In genomic region chr18:3177902-3178687, GRCh38 we compare ENCODE assay signal across 1 cellular context.
A peak's percentile ranks its signal among the peaks of the same experiment; 100 is the strongest.
TF ChIP-seq lines count a peak whose summit lies in the region.

No MANE protein-coding gene starts in this region.

TF ChIP-seq in GM12878, 131 proteins besides CTCF, POLR2A, EP300 and RAD21 (continued from another document and continues in another):
- TF ChIP-seq ZBTB4 (CRISPR knock-in tag; IDR thresholded peaks at IDR 0.05) = no peak
- no peak for TF ChIP-seq E2F4 (IDR thresholded peaks at IDR 0.05; ENCODE audit: low read depth, low read length)
- no peak for TF ChIP-seq HSF1 (IDR thresholded peaks at IDR 0.05; ENCODE audit: low read depth, low read length)
- no peak for TF ChIP-seq CEBPB (IDR thresholded peaks at IDR 0.05; ENCODE audit: borderline replicate concordance in 1 of 2, low read depth in 2 of 2, low read length in 2 of 2)
- TF ChIP-seq BCL11A (IDR thresholded peaks at IDR 0.05; ENCODE audit: low read depth, low read length) = peak; percentile 99
- peak; percentile 100 for TF ChIP-seq SPI1 (IDR thresholded peaks at IDR 0.05; ENCODE audit: borderline replicate concordance, insufficient read depth, low read depth, low read length)
- peak; percentile 23; the same call in 1 of the 2 replicates for TF ChIP-seq MTA3 (IDR thresholded peaks at IDR 0.05; ENCODE audit: borderline replicate concordance, low read length)
- peak; percentile 90 for TF ChIP-seq IRF4 (IDR thresholded peaks at IDR 0.05; ENCODE audit: low read depth, low read length)
- TF ChIP-seq CBFB (IDR thresholded peaks at IDR 0.05; ENCODE audit: low read depth) = peak; percentile 89; the same call in 1 of the 2 replicates
- TF ChIP-seq EGR1 (IDR thresholded peaks at IDR 0.05; ENCODE audit: borderline replicate concordance in 1 of 2, low read depth in 2 of 2, low read length in 2 of 2) = no peak
- TF ChIP-seq YBX1 (IDR thresholded peaks at IDR 0.05) = no peak; the same call in 1 of the 2 replicates
- 0 out of 2 replicates have a peak, but pooled peaks have one; percentile 52 for TF ChIP-seq ESRRA (IDR thresholded peaks at IDR 0.05; ENCODE audit: low read length)
- peak; percentile 81 for TF ChIP-seq ZNF687 (IDR thresholded peaks at IDR 0.05)
- TF ChIP-seq MEF2A (IDR thresholded peaks at IDR 0.05; ENCODE audit: insufficient read depth, low read depth, low read length) = peak; percentile 87
- TF ChIP-seq NFIC (IDR thresholded peaks at IDR 0.05; ENCODE audit: low read depth, low read length) = peak; percentile 98
- TF ChIP-seq SRF (IDR thresholded peaks at IDR 0.05; ENCODE audit: low read depth in 2 of 2, low read length in 2 of 2) = peak in 1 of 2 experiments; percentile 82; a peak in 2 of 4 replicates
- no peak for TF ChIP-seq ATF3 (IDR thresholded peaks at IDR 0.05; ENCODE audit: borderline replicate concordance, extremely low read depth, low read depth, low read length)
- TF ChIP-seq MTA2 (IDR thresholded peaks at IDR 0.05; ENCODE audit: low read depth) = peak; percentile 99
- TF ChIP-seq JUND (IDR thresholded peaks at IDR 0.05; ENCODE audit: low read depth, low read length) = no peak
- peak in 1 of 2 experiments; percentile 87; a peak in 2 of 4 replicates for TF ChIP-seq ETV6 (conservative IDR thresholded peaks at IDR 0.05 in 1 of 2, IDR thresholded peaks at IDR 0.05 in 1 of 2; ENCODE audit: borderline replicate concordance in 1 of 2, low read depth in 1 of 2)
- no peak for TF ChIP-seq ZZZ3 (IDR thresholded peaks at IDR 0.05; ENCODE audit: control insufficient read depth, insufficient read length, low read depth)
- TF ChIP-seq ZNF274 (IDR thresholded peaks at IDR 0.05; ENCODE audit: insufficient read depth, insufficient read length) = no peak
- no peak for TF ChIP-seq IRF3 (IDR thresholded peaks at IDR 0.05)
- TF ChIP-seq USF1 (IDR thresholded peaks at IDR 0.05; ENCODE audit: borderline replicate concordance, extremely low read length, insufficient read depth, low read depth, low read length) = no peak
- TF ChIP-seq HCFC1 (IDR thresholded peaks at IDR 0.05; ENCODE audit: low read length) = no peak
- no peak for TF ChIP-seq LARP7 (IDR thresholded peaks at IDR 0.05)
- no peak for TF ChIP-seq MYC (IDR thresholded peaks at IDR 0.05; ENCODE audit: insufficient read depth, insufficient read length, insufficient replicate concordance, low read length, severe bottlenecking)
- peak; percentile 88; the same call in 1 of the 2 replicates for TF ChIP-seq STAT3 (IDR thresholded peaks at IDR 0.05; ENCODE audit: low read depth, low read length)
- TF ChIP-seq NR2C1 (IDR thresholded peaks at IDR 0.05) = no peak
- TF ChIP-seq RELA (IDR thresholded peaks at IDR 0.05; ENCODE audit: borderline replicate concordance, partially characterized antibody) = peak; percentile 76
- TF ChIP-seq GABPA (IDR thresholded peaks at IDR 0.05; ENCODE audit: low read depth) = 0 out of 2 replicates have a peak, but pooled peaks have one; percentile 44
- TF ChIP-seq TCF7 (IDR thresholded peaks at IDR 0.05; ENCODE audit: borderline replicate concordance) = no peak
- TF ChIP-seq RB1 (IDR thresholded peaks at IDR 0.05; ENCODE audit: borderline replicate concordance) = 0 out of 2 replicates have a peak, but pooled peaks have one; percentile 43
- peak; percentile 94; the same call in 1 of the 2 replicates for TF ChIP-seq ZNF592 (IDR thresholded peaks at IDR 0.05)
- peak; percentile 96 for TF ChIP-seq EED (IDR thresholded peaks at IDR 0.05; ENCODE audit: low read depth)
- TF ChIP-seq BCL3 (IDR thresholded peaks at IDR 0.05; ENCODE audit: borderline replicate concordance, insufficient read depth, low read depth, low read length, poor library complexity, severe bottlenecking) = peak; percentile 52
- TF ChIP-seq SUZ12 (IDR thresholded peaks at IDR 0.05; ENCODE audit: unreplicated experiment) = no peak
- TF ChIP-seq YY1 (IDR thresholded peaks at IDR 0.05; ENCODE audit: low read depth, low read length) = peak; percentile 81
